In genomic region chr21:34974162-34974981, GRCh38 we compare ENCODE assay signal across 8 cellular contexts.
DNase-seq lines count a peak whose midpoint lies in the region; ATAC-seq lines count a peak whose summit lies in the region.

No MANE protein-coding gene starts in this region.

- H3K4me3 Mint-ChIP-seq in activated CD8-positive, alpha-beta T cell treated with anti-CD3 and anti-CD28 coated beads, Interleukin-2, amount 10 ng/mL, durations not matched to agents 7 days and 5 days: peak overlapping the region; percentile 38

- no peaks in the 10 kb centered on the region for H3K9me3 Mint-ChIP-seq in activated CD8-positive, alpha-beta T cell treated with anti-CD3 and anti-CD28 coated beads, Interleukin-2, amount 10 ng/mL, durations not matched to agents 7 days and 5 days (ENCODE audit: insufficient read depth)

- peak; percentile 65 for DNase-seq in activated CD8-positive, alpha-beta T cell treated with anti-CD3 and anti-CD28 coated beads, Interleukin-2, amount 10 ng/mL, durations not matched to agents 7 days and 5 days
- peak; percentile 35 for DNase-seq in stimulated activated CD4-positive, alpha-beta T cell treated with anti-CD3 and anti-CD28 coated beads, Interleukin-4, amount 100 ng/mL, for 1 hour
- DNase-seq in NCI-H2227 (lab: John Stamatoyannopoulos, UW; ENCODE audit: unreplicated experiment): no peak
- no peak for DNase-seq in AG20443 (ENCODE audit: low spot score)
- no peak for DNase-seq in NCI-H1436 treated with DMSO at 0.1 percent for 48 hours (lab: John Stamatoyannopoulos, UW)
- no peak for DNase-seq in Ammon's horn (ENCODE audit: low spot score)

- peaks cover 8% of the 10 kb centered on the region for H3K36me3 Mint-ChIP-seq in activated CD8-positive, alpha-beta T cell treated with anti-CD3 and anti-CD28 coated beads, Interleukin-2, amount 10 ng/mL, durations not matched to agents 7 days and 5 days (ENCODE audit: low read depth)

- POLR2A ChIA-PET in activated CD8-positive, alpha-beta T cell treated with anti-CD3 and anti-CD28 coated beads, Interleukin-2, amount 10 ng/mL, durations not matched to agents 7 days and 5 days (lab: Charles Lee): interaction anchor here (0.5 to 2.5 kb wide), 11 partner anchors 9 to 131 kb away, joined by 3 to 10 read pairs (median 5); no protein-coding TSS in a partner anchor

- H3K27ac Mint-ChIP-seq in activated CD8-positive, alpha-beta T cell treated with anti-CD3 and anti-CD28 coated beads, Interleukin-2, amount 10 ng/mL, durations not matched to agents 7 days and 5 days: peak overlapping the region; percentile 77

- CTCF ChIA-PET in activated CD8-positive, alpha-beta T cell treated with anti-CD3 and anti-CD28 coated beads, Interleukin-2, amount 10 ng/mL, durations not matched to agents 7 days and 5 days (lab: Charles Lee): interaction anchor here (0.7 to 3.5 kb wide), 15 partner anchors 10 to 90 kb away, joined by 3 to 19 read pairs (median 4); no protein-coding TSS in a partner anchor

- peak; percentile 90 for ATAC-seq in GM19397 (IDR thresholded peaks at IDR 0.05; ENCODE audit: unreplicated experiment)
- peak; percentile 88 for ATAC-seq in HG03108 (IDR thresholded peaks at IDR 0.05; ENCODE audit: unreplicated experiment)
- peak; percentile 91 for ATAC-seq in activated CD8-positive, alpha-beta T cell treated with anti-CD3 and anti-CD28 coated beads, Interleukin-2, amount 10 ng/mL, durations not matched to agents 7 days and 5 days

- peaks cover 56% of the 10 kb centered on the region for H3K27me3 Mint-ChIP-seq in activated CD8-positive, alpha-beta T cell treated with anti-CD3 and anti-CD28 coated beads, Interleukin-2, amount 10 ng/mL, durations not matched to agents 7 days and 5 days (ENCODE audit: low read depth)

- H3K4me1 Mint-ChIP-seq in activated CD8-positive, alpha-beta T cell treated with anti-CD3 and anti-CD28 coated beads, Interleukin-2, amount 10 ng/mL, durations not matched to agents 7 days and 5 days (ENCODE audit: low read depth): peaks cover 46% of the 10 kb centered on the region

Comparison
In these comparisons a context has a peak if more than half of its experiments do, and no peak if none do; other contexts are left out.
1. DNase-seq: peak in activated CD8-positive, alpha-beta T cell treated with anti-CD3 and anti-CD28 coated beads, Interleukin-2, amount 10 ng/mL, durations not matched to agents 7 days and 5 days (single experiment) and stimulated activated CD4-positive, alpha-beta T cell treated with anti-CD3 and anti-CD28 coated beads, Interleukin-4, amount 100 ng/mL, for 1 hour (single experiment); none in NCI-H2227 (single experiment), AG20443 (single experiment), NCI-H1436 treated with DMSO at 0.1 percent for 48 hours (single experiment) and Ammon's horn (single experiment).
2. Peak in every context shown above with its lines, with median percentiles within 50 percentile points of each other: ATAC-seq.